Comparison of ENCODE assay signal across 34 cellular contexts in genomic region chr6:5120011-5120410, GRCh38.
"Had no signal": no experiment of that assay in that cellular context is flagged by ENCODE, and none has a peak within 500 bp of the region (broad histone marks: within the 10 kb centered on the region; RNA-seq: fewer than 3 reads in every experiment).

No MANE protein-coding gene starts in this region.

- H3K9me3 ChIP-seq: MG63 had no signal

- H3K4me3 ChIP-seq: MG63 had no signal

- H3K36me3 ChIP-seq: MG63 had no signal

- DNase-seq: Karpas-422, Kasumi-1, MG63, MM.1S, NCI-H1048, NCI-H1092, NCI-H1092 treated with DMSO at 0.1 percent for 48 hours, NCI-H1105, NCI-H1105 treated with DMSO at 0.1 percent for 48 hours, NCI-H1417, NCI-H1417 treated with DMSO at 0.1 percent for 48 hours, NCI-H1436, NCI-H1436 treated with DMSO at 0.1 percent for 48 hours, NCI-H146, NCI-H1694, NCI-H1694 treated with DMSO at 0.1 percent for 48 hours, NCI-H187, NCI-H187 treated with DMSO at 0.1 percent for 48 hours, NCI-H1930, NCI-H2029, NCI-H2029 treated with DMSO at 0.1 percent for 48 hours, NCI-H2081, NCI-H2081 treated with DMSO at 0.1 percent for 48 hours, NCI-H2107, NCI-H2171, NCI-H2171 treated with DMSO at 0.1 percent for 48 hours, NCI-H2227 treated with DMSO at 0.1 percent for 48 hours, NCI-H226, NCI-H345, NCI-H446, NCI-H446 treated with DMSO at 0.1 percent for 48 hours, NCI-H510A, NCI-H510A treated with DMSO at 0.1 percent for 48 hours, NCI-H524 had no signal

- H3K27me3 ChIP-seq: MG63 had no signal
